Comparison of ENCODE assay signal across 19 cellular contexts in genomic region chr2:198438326-198438725, GRCh38.
A peak's percentile ranks its signal among the peaks of the same experiment; 100 is the strongest.
DNase-seq lines count a peak whose midpoint lies in the region; ATAC-seq, FAIRE-seq and TF ChIP-seq lines count a peak whose summit lies in the region.
"Had no signal": no experiment of that assay in that cellular context is flagged by ENCODE, and none has a peak within 500 bp of the region (broad histone marks: within the 10 kb centered on the region; RNA-seq: fewer than 3 reads in every experiment).

No MANE protein-coding gene starts in this region.

- H3K9ac ChIP-seq in astrocyte (ENCODE audit: low read length) = no peak overlapping the region
- H3K9ac ChIP-seq: BLaER1 had no signal

- H3K4me3 Mint-ChIP-seq in astrocyte (ENCODE audit: unreplicated experiment) = no peak overlapping the region
- H3K4me3 Mint-ChIP-seq in activated CD4-positive, alpha-beta T cell treated with anti-CD3 and anti-CD28 coated beads for 36 hours = no peak overlapping the region
- H3K4me3 Mint-ChIP-seq: CD4-positive, CD25-positive, alpha-beta regulatory T cell; HFFc6 had no signal

- no peak overlapping the region for H2AFZ ChIP-seq in astrocyte (ENCODE audit: low read depth, low read length)
- peak overlapping the region; percentile 14 for H2AFZ ChIP-seq in osteoblast (ENCODE audit: low read length)

- intact Hi-C loops in activated CD4-positive, alpha-beta T cell treated with anti-CD3 and anti-CD28 coated beads for 36 hours (cut with DNase I, micrococcal nuclease) = no loop called here

- CTCF ChIA-PET in activated CD4-positive, alpha-beta T cell treated with anti-CD3 and anti-CD28 coated beads for 36 hours (lab: Charles Lee) = no interaction called here

- DNase-seq in EH (ENCODE audit: low read depth) (peak; percentile 72), HCEC 1CT (peak; percentile 37), astrocyte (ENCODE audit: low read depth) (no peak), osteoblast (ENCODE audit: insufficient read length, low spot score, missing footprints) (no peak), C1 segment of cervical spinal cord (lab: John Stamatoyannopoulos, UW) (no peak), NCI-H2029 (lab: John Stamatoyannopoulos, UW) (no peak)
- no peak for DNase-seq in activated CD4-positive, alpha-beta T cell treated with anti-CD3 and anti-CD28 coated beads for 36 hours
- DNase-seq: AML-193; CD4-positive, CD25-positive, alpha-beta regulatory T cell; DMS 273 treated with DMSO at 0.1 percent for 48 hours; DMS79 treated with DMSO at 0.1 percent for 48 hours; GDM1; GOT3; HFFc6 had no signal

- peaks cover 18% of the 10 kb centered on the region for H3K4me1 Mint-ChIP-seq in astrocyte (ENCODE audit: low read depth, unreplicated experiment)
- H3K4me1 Mint-ChIP-seq in activated CD4-positive, alpha-beta T cell treated with anti-CD3 and anti-CD28 coated beads for 36 hours = peaks cover 15% of the 10 kb centered on the region
- H3K4me1 Mint-ChIP-seq: CD4-positive, CD25-positive, alpha-beta regulatory T cell had no signal

- no peak overlapping the region for H3K4me2 ChIP-seq in astrocyte (ENCODE audit: low read length)
- H3K4me2 ChIP-seq in osteoblast (ENCODE audit: insufficient read depth, low read length) = no peak overlapping the region
- H3K4me2 ChIP-seq: BLaER1 had no signal

- H3K27me3 ChIP-seq in astrocyte (ENCODE audit: insufficient read depth, low read length) = no peaks in the 10 kb centered on the region
- no peaks in the 10 kb centered on the region for H3K27me3 ChIP-seq in osteoblast (ENCODE audit: insufficient read depth, low read length)
- H3K27me3 ChIP-seq: BLaER1 had no signal

- H3K79me2 ChIP-seq in astrocyte (ENCODE audit: insufficient read depth, low read length) (no peaks in the 10 kb centered on the region), osteoblast (ENCODE audit: insufficient read depth, low read length) (no peaks in the 10 kb centered on the region)

- ATAC-seq in activated CD4-positive, alpha-beta T cell treated with anti-CD3 and anti-CD28 coated beads for 36 hours = no peak
- ATAC-seq: K562 had no signal

- H3K9me3 Mint-ChIP-seq in astrocyte (ENCODE audit: unreplicated experiment) = no peaks in the 10 kb centered on the region
- no peaks in the 10 kb centered on the region for H3K9me3 Mint-ChIP-seq in activated CD4-positive, alpha-beta T cell treated with anti-CD3 and anti-CD28 coated beads for 36 hours (ENCODE audit: low read depth)

- no peak overlapping the region for H3K27ac Mint-ChIP-seq in astrocyte (ENCODE audit: unreplicated experiment)
- no peak overlapping the region for H3K27ac Mint-ChIP-seq in activated CD4-positive, alpha-beta T cell treated with anti-CD3 and anti-CD28 coated beads for 36 hours
- H3K27ac Mint-ChIP-seq: CD4-positive, CD25-positive, alpha-beta regulatory T cell; HFFc6 had no signal

- peaks cover 5% of the 10 kb centered on the region for H3K4me1 ChIP-seq in astrocyte (ENCODE audit: insufficient read depth, low read length)
- H3K4me1 ChIP-seq in osteoblast (ENCODE audit: insufficient read depth, low read length) = peaks cover 12% of the 10 kb centered on the region
- H3K4me1 ChIP-seq: BLaER1, HAP-1 had no signal

- no peak overlapping the region for H3K4me3 ChIP-seq in astrocyte (ENCODE audit: insufficient read depth, low read depth, low read length)
- H3K4me3 ChIP-seq in osteoblast (ENCODE audit: insufficient read depth, low read length) = no peak overlapping the region
- H3K4me3 ChIP-seq: BLaER1, HAP-1, K562 had no signal

- POLR2A ChIA-PET in activated CD4-positive, alpha-beta T cell treated with anti-CD3 and anti-CD28 coated beads for 36 hours (lab: Charles Lee) = no interaction called here

- no peaks in the 10 kb centered on the region for H4K20me1 ChIP-seq in astrocyte (ENCODE audit: insufficient read depth, low read length)
- H4K20me1 ChIP-seq in osteoblast (ENCODE audit: insufficient read depth, low read length) = no peaks in the 10 kb centered on the region
- H4K20me1 ChIP-seq: BLaER1 had no signal

- H3K9me3 ChIP-seq in astrocyte (ENCODE audit: insufficient read depth, low read depth, low read length) (no peaks in the 10 kb centered on the region), osteoblast (ENCODE audit: low read depth, low read length) (no peaks in the 10 kb centered on the region)
- H3K9me3 ChIP-seq: BLaER1, HAP-1 had no signal

- H3K36me3 Mint-ChIP-seq in astrocyte (ENCODE audit: low read depth, unreplicated experiment) = no peaks in the 10 kb centered on the region
- H3K36me3 Mint-ChIP-seq in activated CD4-positive, alpha-beta T cell treated with anti-CD3 and anti-CD28 coated beads for 36 hours (ENCODE audit: low read depth) = no peaks in the 10 kb centered on the region
- H3K36me3 Mint-ChIP-seq: CD4-positive, CD25-positive, alpha-beta regulatory T cell had no signal

- TF ChIP-seq CTCF in astrocyte (IDR thresholded peaks at IDR 0.05; ENCODE audit: insufficient read depth, low read depth, low read length) (no peak), osteoblast (IDR thresholded peaks at IDR 0.05; ENCODE audit: extremely low read depth, low read depth, low read length) (no peak)

- H3K27ac ChIP-seq in astrocyte (ENCODE audit: low read depth, low read length) (no peak overlapping the region), osteoblast (ENCODE audit: low read depth, low read length) (no peak overlapping the region)
- H3K27ac ChIP-seq: BLaER1, HL-60 had no signal

- H3K27me3 Mint-ChIP-seq in astrocyte (ENCODE audit: low read depth, unreplicated experiment) = no peaks in the 10 kb centered on the region
- peaks cover 19% of the 10 kb centered on the region for H3K27me3 Mint-ChIP-seq in activated CD4-positive, alpha-beta T cell treated with anti-CD3 and anti-CD28 coated beads for 36 hours

- FAIRE-seq in astrocyte (lab: Jason Lieb, UNC) = peak; percentile 41
- FAIRE-seq: GM12892, K562 had no signal

- no peaks in the 10 kb centered on the region for H3K36me3 ChIP-seq in astrocyte (ENCODE audit: insufficient read depth, low read length)
- no peaks in the 10 kb centered on the region for H3K36me3 ChIP-seq in osteoblast (ENCODE audit: insufficient read depth, low read length)
- H3K36me3 ChIP-seq: BLaER1, HAP-1 had no signal

Comparison
In these comparisons a context has a peak if more than half of its experiments do, and no peak if none do; other contexts are left out.
1. DNase-seq: peak in EH (single experiment) and HCEC 1CT (single experiment); none in astrocyte (single experiment), osteoblast (single experiment), C1 segment of cervical spinal cord (0 of 14), activated CD4-positive, alpha-beta T cell treated with anti-CD3 and anti-CD28 coated beads for 36 hours (single experiment) and NCI-H2029 (single experiment).